ENCODE assay signal across 8 cellular contexts in genomic region chr14:20455355-20456300, GRCh38. TPM values are rescaled to one million over a fixed set of nuclear protein-coding genes. Genes with fewer than 3 reads are reported as not detected.
DNase-seq lines count a peak whose midpoint lies in the region; ATAC-seq and TF ChIP-seq lines count a peak whose summit lies in the region.

No MANE protein-coding gene starts in this region.

- no peaks in the 10 kb centered on the region for H3K27me3 ChIP-seq in neural cell (ENCODE audit: insufficient read depth, low read depth, low read length)

- peaks cover 46% of the 10 kb centered on the region for H3K79me2 ChIP-seq in neural cell (replicated peaks; ENCODE audit: insufficient read depth, low read length)

- peak; percentile 41 for ATAC-seq in GM19438 (IDR thresholded peaks at IDR 0.05; ENCODE audit: low read depth, unreplicated experiment)
- ATAC-seq in HG03442 (IDR thresholded peaks at IDR 0.05; ENCODE audit: unreplicated experiment): peak; percentile 42

- H3K27ac ChIP-seq in neural cell (ENCODE audit: low read length): peak overlapping the region; percentile 98

- peak; percentile 68 for TF ChIP-seq EP300 in neural cell (conservative IDR thresholded peaks at IDR 0.05; ENCODE audit: poor library complexity, severe bottlenecking)

- no peaks in the 10 kb centered on the region for H3F3A ChIP-seq in neural cell (ENCODE audit: insufficient read depth, low read length, poor library complexity, severe bottlenecking)

- TF ChIP-seq CTCF in epithelial cell of esophagus (IDR thresholded peaks at IDR 0.05; ENCODE audit: insufficient read depth, low read depth, low read length, missing control alignments) (no peak), neural cell (IDR thresholded peaks at IDR 0.05; ENCODE audit: poor library complexity, severe bottlenecking) (no peak)

- H3K4me2 ChIP-seq in neural cell (ENCODE audit: low read length): peak overlapping the region; percentile 87

- H2AFZ ChIP-seq in neural cell (ENCODE audit: low read depth, low read length): peak overlapping the region; percentile 70

- H3K9me2 ChIP-seq in neural cell (ENCODE audit: insufficient read depth, low read length): no peaks in the 10 kb centered on the region

- H3K9me3 ChIP-seq in neural cell (ENCODE audit: low read length): no peaks in the 10 kb centered on the region

- peak overlapping the region; percentile 96 for H3K4me3 ChIP-seq in epithelial cell of esophagus (ENCODE audit: low read length)
- peak overlapping the region; percentile 80 for H3K4me3 ChIP-seq in neural cell (ENCODE audit: low read length)

- no peak for TF ChIP-seq RAD21 in neural cell (conservative IDR thresholded peaks at IDR 0.05)

- no peaks in the 10 kb centered on the region for H4K20me1 ChIP-seq in neural cell (ENCODE audit: insufficient read depth)

- DNase-seq in NCI-H146 (lab: John Stamatoyannopoulos, UW) (peak; percentile 84), NCI-H146 treated with DMSO at 0.1 percent for 48 hours (lab: John Stamatoyannopoulos, UW; ENCODE audit: unreplicated experiment) (no peak), RPMI8226 (peak; percentile 75), epithelial cell of esophagus (ENCODE audit: low read depth) (peak; percentile 91), HT-29 (ENCODE audit: low spot score) (no peak)

- peaks cover 4% of the 10 kb centered on the region for H3K36me3 ChIP-seq in neural cell (ENCODE audit: insufficient read depth, low read length)

- H3K9ac ChIP-seq in neural cell (ENCODE audit: low read length): peak overlapping the region; percentile 97

TF ChIP-seq in neural cell, 6 proteins besides CTCF, POLR2A, EP300 and RAD21:
- TF ChIP-seq SMC3 (conservative IDR thresholded peaks at IDR 0.05; ENCODE audit: poor library complexity) (no peak), REST (IDR thresholded peaks at IDR 0.05; ENCODE audit: borderline replicate concordance) (peak; percentile 95)

RNA-seq across cellular contexts. Expression of gene APEX1, which starts 0.6 kb away (rescaled TPM):
- polyA plus RNA-seq in neural cell: 44.5 and 50.7 TPM in 2 replicates
- polyA minus RNA-seq in neural cell: 49.9 and 52.7 TPM in 2 replicates
- total RNA-seq in HT-29 (2014; rRNA removed; shearing (Covaris generic)): 64.0 TPM in 2 replicates

RNA-seq across cellular contexts. Expression of gene OSGEP, which starts 1.0 kb away (rescaled TPM):
- polyA plus RNA-seq in neural cell: 248 and 264 TPM in 2 replicates
- polyA minus RNA-seq in neural cell: 59.9 and 90.1 TPM in 2 replicates
- total RNA-seq in HT-29 (2014; rRNA removed; shearing (Covaris generic)): 44.2 and 44.5 TPM in 2 replicates

RNA-seq across cellular contexts. Expression of gene PIP4P1, which starts 5.6 kb away (rescaled TPM):
- polyA plus RNA-seq in neural cell: 77.2 and 85.3 TPM in 2 replicates
- polyA minus RNA-seq in neural cell: 33.1 and 34.1 TPM in 2 replicates
- total RNA-seq in HT-29 (2014; rRNA removed; shearing (Covaris generic)): 33.1 and 35.7 TPM in 2 replicates

RNA-seq across cellular contexts. Expression of gene PNP, which starts 13.6 kb away (rescaled TPM):
- 12.3 and 12.6 TPM in 2 replicates for polyA plus RNA-seq in neural cell
- polyA minus RNA-seq in neural cell: 6.3 and 6.4 TPM in 2 replicates
- 82.7 and 90.1 TPM in 2 replicates for total RNA-seq in HT-29 (2014; rRNA removed; shearing (Covaris generic))

RNA-seq across cellular contexts. Expression of gene KLHL33, which starts 19.7 kb away (rescaled TPM):
- polyA plus RNA-seq in neural cell: not detected in 2 replicates
- polyA minus RNA-seq in neural cell: not detected in 2 replicates
- total RNA-seq in HT-29 (2014; rRNA removed; shearing (Covaris generic)): not detected in 2 replicates

Comparison
In these comparisons a context has a peak if more than half of its experiments do, and no peak if none do; other contexts are left out.
1. DNase-seq: peak in NCI-H146 (single experiment), RPMI8226 (single experiment) and epithelial cell of esophagus (single experiment); none in NCI-H146 treated with DMSO at 0.1 percent for 48 hours (single experiment) and HT-29 (single experiment).